ENCODE assay signal across 9 cellular contexts in the genomic region with DNA sequence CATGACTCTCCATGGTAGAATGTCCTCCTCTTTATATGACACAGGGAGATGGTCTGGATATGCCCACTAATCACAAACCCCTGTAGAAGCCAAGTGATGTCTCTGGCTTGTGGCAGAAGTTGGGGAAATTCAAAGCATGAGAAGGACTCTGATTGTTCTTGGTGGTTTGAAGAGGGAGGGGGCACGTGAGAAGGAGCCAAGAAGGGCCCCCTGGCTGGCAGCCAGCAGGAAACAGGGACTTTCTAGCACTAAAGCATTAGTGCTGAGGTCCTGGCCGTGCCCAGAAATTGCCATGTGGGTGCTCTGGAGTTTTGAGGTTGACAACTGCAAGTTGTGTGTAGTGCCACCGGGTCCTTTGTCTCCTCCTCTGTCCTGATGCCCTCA.
DNase-seq lines count a peak whose midpoint lies in the region; ATAC-seq, FAIRE-seq and TF ChIP-seq lines count a peak whose summit lies in the region.
"Had no signal": no experiment of that assay in that cellular context is flagged by ENCODE, and none has a peak within 500 bp of the region (broad histone marks: within the 10 kb centered on the region; RNA-seq: fewer than 3 reads in every experiment).

No MANE protein-coding gene starts in this region.

- POLR2A ChIA-PET in HepG2 (lab: Yijun Ruan, JAX) = no interaction called here

- H3K27me3 ChIP-seq in ovary = no peaks in the 10 kb centered on the region
- no peaks in the 10 kb centered on the region for H3K27me3 ChIP-seq in HepG2 (ENCODE audit: control insufficient read depth in 1 of 2, insufficient read depth in 2 of 2, low read length in 2 of 2)

- TF ChIP-seq CTCF in ovary (IDR thresholded peaks at IDR 0.05) (no peak), GM13977 (IDR thresholded peaks at IDR 0.05; ENCODE audit: extremely low read depth, insufficient read depth, missing control alignments) (no peak), HepG2 (CRISPR knock-in tag; IDR thresholded peaks at IDR 0.05) (no peak)

- BruUV-seq in HepG2 (replicated peaks; lab: Mats Ljungman, UMichigan) = no TSS peak

- no peak overlapping the region for H3K4me2 ChIP-seq in HepG2 (ENCODE audit: low read depth, low read length)

- H4K20me1 ChIP-seq in HepG2 (ENCODE audit: insufficient read depth, low read length) = no peaks in the 10 kb centered on the region

- no peak for TF ChIP-seq RAD21 in HepG2 (CRISPR knock-in tag; IDR thresholded peaks at IDR 0.05)

- no peak overlapping the region for H2AFZ ChIP-seq in HepG2 (ENCODE audit: low read length)

- TF ChIP-seq POLR2A in ovary (IDR thresholded peaks at IDR 0.05) (no peak), HepG2 (IDR thresholded peaks at IDR 0.05; ENCODE audit: insufficient read depth in 1 of 2, low read depth in 2 of 2, low read length in 2 of 2) (no peak)

- ATAC-seq in GM18868 (IDR thresholded peaks at IDR 0.05; ENCODE audit: unreplicated experiment) (peak; percentile 60), HepG2 (no peak)

- H3K4me1 ChIP-seq in ovary (ENCODE audit: insufficient read depth) (peaks cover 16% of the 10 kb centered on the region), HepG2 (ENCODE audit: insufficient read depth, low read length) (no peaks in the 10 kb centered on the region)

- no peaks in the 10 kb centered on the region for H3K79me2 ChIP-seq in HepG2 (ENCODE audit: insufficient read depth, low read length)

- peak overlapping the region; percentile 87 for H3K27ac ChIP-seq in SK-N-MC
- H3K27ac ChIP-seq in ovary = peak overlapping the region in 1 of 2 donors; percentile 14
- H3K27ac ChIP-seq in HepG2 (ENCODE audit: extremely low read length, insufficient read depth, low read length) = no peak overlapping the region

- no peaks in the 10 kb centered on the region for H3K36me3 ChIP-seq in SK-N-MC (ENCODE audit: insufficient read depth, low read length)
- H3K36me3 ChIP-seq in ovary = no peaks in the 10 kb centered on the region
- H3K36me3 ChIP-seq in HepG2 (replicated peaks in 1 of 2; ENCODE audit: control insufficient read depth in 1 of 2, insufficient read depth in 2 of 2, low read length in 2 of 2) = no peaks in the 10 kb centered on the region

- WGBS in ovary, 3 donors = 49 to 59% (median 57%) methylated on average over 3 of the region's 3 CpGs
- WGBS in HepG2 (ENCODE audit: low lambda C conversion rate) = 54% methylated on average over 2 of the region's 3 CpGs

- in situ Hi-C loops in GM13977 (cut with MboI; ENCODE audit: low pct_unique_long_range_greater_than_20kb, low sequenced_read_pairs, unreplicated experiment) = no loop called here
- in situ Hi-C loops in HepG2 (cut with HindIII; ENCODE audit: extremely low pct_ligation_motif_present, low pct_unique_long_range_greater_than_20kb) = no loop called here

- H3K4me3 ChIP-seq in SK-N-MC = peak overlapping the region; percentile 40; the same call in 1 of the 2 replicates
- no peak overlapping the region for H3K4me3 ChIP-seq in ovary
- no peak overlapping the region for H3K4me3 ChIP-seq in HepG2 (replicated peaks in 1 of 3; ENCODE audit: insufficient read depth in 1 of 3, low read depth in 2 of 3, low read length in 3 of 3)

- intact Hi-C loops in ovary (cut with DNase I) = no loop called here
- intact Hi-C loops in HepG2 (cut with micrococcal nuclease; ENCODE audit: unreplicated experiment) = no loop called here

- peak overlapping the region; percentile 45 for H3K9ac ChIP-seq in SK-N-MC (ENCODE audit: insufficient read length)
- no peak overlapping the region for H3K9ac ChIP-seq in HepG2 (ENCODE audit: insufficient read depth, low read depth, low read length)

- CTCF ChIA-PET in HepG2 (lab: Yijun Ruan, JAX; ENCODE audit: low intra/inter-chr PET ratio, low total read pairs) = no interaction called here

- TF ChIP-seq EP300 in ovary (IDR thresholded peaks at IDR 0.05) (no peak), HepG2 (IDR thresholded peaks at IDR 0.05; ENCODE audit: low read depth in 2 of 2, low read length in 2 of 2) (no peak), HepG2 (CRISPR knock-in tag; IDR thresholded peaks at IDR 0.05; ENCODE audit: borderline replicate concordance) (no peak)

- H3K9me3 ChIP-seq in SK-N-MC (ENCODE audit: low read depth, low read length) (no peaks in the 10 kb centered on the region), ovary (no peaks in the 10 kb centered on the region), HepG2 (ENCODE audit: low read length) (no peaks in the 10 kb centered on the region)

- DNase-seq in SK-N-MC (ENCODE audit: low read depth, low spot score) (no peak), astrocyte of the hippocampus (ENCODE audit: low read depth, low spot score) (peak; percentile 61), ovary (peak in 3 of 5 donors; percentile 15 to 53 (median 17)), GM13977 (ENCODE audit: low spot score) (no peak), cerebellar cortex (ENCODE audit: low spot score) (no peak), mesenteric fat pad (ENCODE audit: low spot score) (no peak), HepG2 (ENCODE audit: low spot score) (no peak)
- DNase-seq: naive B cell had no signal

- FAIRE-seq in HepG2 (lab: Jason Lieb, UNC) = no peak

TF ChIP-seq in HepG2, 621 proteins besides CTCF, POLR2A, EP300 and RAD21:
- TF ChIP-seq SRF (IDR thresholded peaks at IDR 0.05; ENCODE audit: low read depth, low read length) = no peak
- no peak for TF ChIP-seq AHR (CRISPR knock-in tag; IDR thresholded peaks at IDR 0.05)
- TF ChIP-seq, protein P1, sequence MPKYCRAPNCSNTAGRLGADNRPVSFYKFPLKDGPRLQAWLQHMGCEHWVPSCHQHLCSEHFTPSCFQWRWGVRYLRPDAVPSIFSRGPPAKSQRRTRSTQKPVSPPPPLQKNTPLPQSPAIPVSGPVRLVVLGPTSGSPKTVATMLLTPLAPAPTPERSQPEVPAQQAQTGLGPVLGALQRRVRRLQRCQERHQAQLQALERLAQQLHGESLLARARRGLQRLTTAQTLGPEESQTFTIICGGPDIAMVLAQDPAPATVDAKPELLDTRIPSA (CRISPR knock-in tag; IDR thresholded peaks at IDR 0.05; ENCODE audit: borderline replicate concordance) = no peak
- TF ChIP-seq NR2F2 (IDR thresholded peaks at IDR 0.05; ENCODE audit: borderline replicate concordance, low read depth) = no peak
- no peak for TF ChIP-seq KDM2A (CRISPR knock-in tag; IDR thresholded peaks at IDR 0.05; ENCODE audit: borderline replicate concordance, low read depth)
- TF ChIP-seq, protein P2, sequence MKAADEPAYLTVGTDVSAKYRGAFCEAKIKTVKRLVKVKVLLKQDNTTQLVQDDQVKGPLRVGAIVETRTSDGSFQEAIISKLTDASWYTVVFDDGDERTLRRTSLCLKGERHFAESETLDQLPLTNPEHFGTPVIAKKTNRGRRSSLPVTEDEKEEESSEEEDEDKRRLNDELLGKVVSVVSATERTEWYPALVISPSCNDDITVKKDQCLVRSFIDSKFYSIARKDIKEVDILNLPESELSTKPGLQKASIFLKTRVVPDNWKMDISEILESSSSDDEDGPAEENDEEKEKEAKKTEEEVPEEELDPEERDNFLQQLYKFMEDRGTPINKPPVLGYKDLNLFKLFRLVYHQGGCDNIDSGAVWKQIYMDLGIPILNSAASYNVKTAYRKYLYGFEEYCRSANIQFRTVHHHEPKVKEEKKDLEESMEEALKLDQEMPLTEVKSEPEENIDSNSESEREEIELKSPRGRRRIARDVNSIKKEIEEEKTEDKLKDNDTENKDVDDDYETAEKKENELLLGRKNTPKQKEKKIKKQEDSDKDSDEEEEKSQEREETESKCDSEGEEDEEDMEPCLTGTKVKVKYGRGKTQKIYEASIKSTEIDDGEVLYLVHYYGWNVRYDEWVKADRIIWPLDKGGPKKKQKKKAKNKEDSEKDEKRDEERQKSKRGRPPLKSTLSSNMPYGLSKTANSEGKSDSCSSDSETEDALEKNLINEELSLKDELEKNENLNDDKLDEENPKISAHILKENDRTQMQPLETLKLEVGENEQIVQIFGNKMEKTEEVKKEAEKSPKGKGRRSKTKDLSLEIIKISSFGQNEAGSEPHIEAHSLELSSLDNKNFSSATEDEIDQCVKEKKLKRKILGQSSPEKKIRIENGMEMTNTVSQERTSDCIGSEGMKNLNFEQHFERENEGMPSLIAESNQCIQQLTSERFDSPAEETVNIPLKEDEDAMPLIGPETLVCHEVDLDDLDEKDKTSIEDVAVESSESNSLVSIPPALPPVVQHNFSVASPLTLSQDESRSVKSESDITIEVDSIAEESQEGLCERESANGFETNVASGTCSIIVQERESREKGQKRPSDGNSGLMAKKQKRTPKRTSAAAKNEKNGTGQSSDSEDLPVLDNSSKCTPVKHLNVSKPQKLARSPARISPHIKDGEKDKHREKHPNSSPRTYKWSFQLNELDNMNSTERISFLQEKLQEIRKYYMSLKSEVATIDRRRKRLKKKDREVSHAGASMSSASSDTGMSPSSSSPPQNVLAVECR (CRISPR knock-in tag; IDR thresholded peaks at IDR 0.05; ENCODE audit: borderline replicate concordance) = no peak
- TF ChIP-seq RFX3 (CRISPR knock-in tag; IDR thresholded peaks at IDR 0.05) = no peak
- TF ChIP-seq, protein P3, sequence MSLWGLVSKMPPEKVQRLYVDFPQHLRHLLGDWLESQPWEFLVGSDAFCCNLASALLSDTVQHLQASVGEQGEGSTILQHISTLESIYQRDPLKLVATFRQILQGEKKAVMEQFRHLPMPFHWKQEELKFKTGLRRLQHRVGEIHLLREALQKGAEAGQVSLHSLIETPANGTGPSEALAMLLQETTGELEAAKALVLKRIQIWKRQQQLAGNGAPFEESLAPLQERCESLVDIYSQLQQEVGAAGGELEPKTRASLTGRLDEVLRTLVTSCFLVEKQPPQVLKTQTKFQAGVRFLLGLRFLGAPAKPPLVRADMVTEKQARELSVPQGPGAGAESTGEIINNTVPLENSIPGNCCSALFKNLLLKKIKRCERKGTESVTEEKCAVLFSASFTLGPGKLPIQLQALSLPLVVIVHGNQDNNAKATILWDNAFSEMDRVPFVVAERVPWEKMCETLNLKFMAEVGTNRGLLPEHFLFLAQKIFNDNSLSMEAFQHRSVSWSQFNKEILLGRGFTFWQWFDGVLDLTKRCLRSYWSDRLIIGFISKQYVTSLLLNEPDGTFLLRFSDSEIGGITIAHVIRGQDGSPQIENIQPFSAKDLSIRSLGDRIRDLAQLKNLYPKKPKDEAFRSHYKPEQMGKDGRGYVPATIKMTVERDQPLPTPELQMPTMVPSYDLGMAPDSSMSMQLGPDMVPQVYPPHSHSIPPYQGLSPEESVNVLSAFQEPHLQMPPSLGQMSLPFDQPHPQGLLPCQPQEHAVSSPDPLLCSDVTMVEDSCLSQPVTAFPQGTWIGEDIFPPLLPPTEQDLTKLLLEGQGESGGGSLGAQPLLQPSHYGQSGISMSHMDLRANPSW (CRISPR knock-in tag; IDR thresholded peaks at IDR 0.05; ENCODE audit: borderline replicate concordance) = no peak

Comparison
In these comparisons a context has a peak if more than half of its experiments do, and no peak if none do; other contexts are left out.
1. DNase-seq: peak in astrocyte of the hippocampus (single experiment) and ovary (3 of 5); none in SK-N-MC (single experiment), GM13977 (single experiment), cerebellar cortex (single experiment), mesenteric fat pad (single experiment) and HepG2 (single experiment).